In the genomic region with DNA sequence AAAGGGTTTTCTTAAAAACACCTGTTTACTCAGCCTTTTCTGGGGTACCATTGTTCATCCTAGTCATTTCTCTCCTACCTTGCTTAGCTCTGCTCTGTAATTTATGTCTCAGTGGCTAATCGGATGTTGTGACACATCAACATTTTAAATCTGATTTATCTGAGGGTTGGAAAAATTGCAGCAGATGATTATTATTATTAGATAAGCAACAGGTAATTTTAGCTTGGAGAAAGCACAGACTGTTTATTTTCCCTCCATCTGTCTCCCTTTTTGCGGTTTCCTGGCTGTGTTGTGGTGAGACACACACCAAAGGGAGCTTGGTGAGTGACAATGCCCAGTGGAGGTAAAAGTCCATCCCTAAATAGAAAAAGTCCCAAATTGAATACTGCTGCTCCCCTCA, we compare ENCODE assay signal across 20 cellular contexts.
"Had no signal": no experiment of that assay in that cellular context is flagged by ENCODE, and none has a peak within 500 bp of the region (broad histone marks: within the 10 kb centered on the region; RNA-seq: fewer than 3 reads in every experiment).

No MANE protein-coding gene starts in this region.

- ATAC-seq: heart right ventricle; mucosa of descending colon; natural killer cell; pancreas; right cardiac atrium; stimulated activated naive CD8-positive, alpha-beta T cell treated with anti-CD3 and anti-CD28 coated beads, Interleukin-15, Interleukin-2, amounts not matched to agents 100 U/mL and 50 U/mL, for 24 hours had no signal

- H3K9me3 ChIP-seq: heart right ventricle, mucosa of descending colon, pancreas, tibial artery, upper lobe of left lung, uterus had no signal

- H3K4me3 ChIP-seq: dorsolateral prefrontal cortex, heart right ventricle, mucosa of descending colon, pancreas, smooth muscle cell, tibial artery, upper lobe of left lung, uterus had no signal

- FAIRE-seq: frontal cortex, islet of Langerhans, pancreas had no signal

- H3K36me3 ChIP-seq: heart right ventricle, pancreas, tibial artery, upper lobe of left lung, uterus had no signal

- H3K27ac ChIP-seq: heart right ventricle, pancreas, tibial artery, upper lobe of left lung, uterus had no signal

- DNase-seq: cortex of kidney; dorsolateral prefrontal cortex; effector CD8-positive, alpha-beta T cell; heart right ventricle; hypothalamus; kidney glomerular epithelial cell; mammary epithelial cell; mucosa of descending colon; natural killer cell; occipital lobe; pancreas; right cardiac atrium; stimulated activated CD4-positive, alpha-beta T cell treated with anti-CD3 and anti-CD28 coated beads, Interleukin-2, amount 100 ng/mL, for 48 hours; stimulated activated naive CD8-positive, alpha-beta T cell treated with anti-CD3 and anti-CD28 coated beads, Interleukin-15, Interleukin-2, amounts not matched to agents 100 U/mL and 50 U/mL, for 24 hours; tibial artery; upper lobe of left lung; uterus had no signal

- H3K4me1 ChIP-seq: heart right ventricle, pancreas, tibial artery, upper lobe of left lung, uterus had no signal
